26 cellular contexts compared by ENCODE assay signal in the genomic region with DNA sequence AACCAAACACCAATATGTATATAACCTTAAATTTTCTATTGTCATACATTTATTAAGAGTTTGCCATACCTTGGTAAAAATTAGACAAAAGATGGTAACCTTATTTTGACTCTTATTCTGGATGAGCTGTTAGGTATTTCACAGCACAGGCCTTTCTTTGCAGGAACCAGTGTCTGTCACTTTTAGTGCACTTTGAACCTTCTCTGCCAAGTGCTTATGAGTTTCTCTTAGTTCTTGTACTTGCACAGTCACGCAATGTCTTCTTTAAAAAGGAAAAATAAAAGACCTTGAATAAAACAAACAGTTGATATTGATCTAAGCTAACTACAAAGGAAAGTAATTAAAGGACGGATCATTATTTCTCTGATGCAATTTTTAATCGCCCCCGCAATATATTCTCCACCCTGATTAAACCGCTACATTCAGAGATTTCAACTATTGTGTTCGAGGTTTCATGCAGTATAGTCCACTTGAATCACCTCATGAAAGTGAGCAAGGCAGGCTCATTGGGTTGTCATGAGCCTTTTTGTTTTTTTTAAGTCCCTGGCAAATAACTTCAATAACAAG.
"Had no signal": no experiment of that assay in that cellular context is flagged by ENCODE, and none has a peak within 500 bp of the region (broad histone marks: within the 10 kb centered on the region; RNA-seq: fewer than 3 reads in every experiment).

No MANE protein-coding gene starts in this region.

- H3K36me3 ChIP-seq: breast epithelium, ovary, sigmoid colon, thyroid gland, upper lobe of left lung, vagina had no signal

- DNase-seq: activated CD8-positive, alpha-beta memory T cell treated with anti-CD3 and anti-CD28 coated beads, Interleukin-2, amount 10 ng/mL, durations not matched to agents 7 days and 5 days; activated CD8-positive, alpha-beta T cell treated with anti-CD3 and anti-CD28 coated beads, Interleukin-2, amount 10 ng/mL, durations not matched to agents 7 days and 5 days; activated T-cell treated with anti-CD3 and anti-CD28 coated beads, Interleukin-2, amount 50 U/mL, for 48 hours; central memory CD4-positive, alpha-beta T cell; dermis blood vessel endothelial cell; effector CD4-positive, alpha-beta T cell; islet precursor cell; mammary epithelial cell; naive B cell; ovary; sigmoid colon; stimulated activated CD4-positive, alpha-beta T cell treated with anti-CD3 and anti-CD28 coated beads, Interleukin-1b, Interleukin-23, amount 100 ng/mL, for 48 hours; stimulated activated CD4-positive, alpha-beta T cell treated with anti-CD3 and anti-CD28 coated beads, Interleukin-4, amount 100 ng/mL, for 4 hours; stimulated activated CD8-positive, alpha-beta memory T cell treated with anti-CD3 and anti-CD28 coated beads, Interleukin-4, amount 100 ng/mL, for 48 hours; stimulated activated naive CD8-positive, alpha-beta T cell treated with anti-CD3 and anti-CD28 coated beads, Interleukin-15, amount 100 ng/mL, for 72 hours; substantia nigra; T-helper 17 cell; T1000; thyroid gland; upper lobe of left lung had no signal

- ATAC-seq: activated CD8-positive, alpha-beta memory T cell treated with anti-CD3 and anti-CD28 coated beads, Interleukin-2, amount 10 ng/mL, durations not matched to agents 7 days and 5 days; activated CD8-positive, alpha-beta T cell treated with anti-CD3 and anti-CD28 coated beads, Interleukin-2, amount 10 ng/mL, durations not matched to agents 7 days and 5 days; activated naive CD4-positive, alpha-beta T cell treated with anti-CD3 and anti-CD28 coated beads, Interleukin-2, amount 50 U/mL, for 72 hours; stimulated activated memory B cell treated with anti-CD40 and anti-IgM and Interleukin-4, amounts not matched to agents 10 μg/mL and 1 μg/mL and 100 μg/mL, for 72 hours; stimulated activated naive CD8-positive, alpha-beta T cell treated with anti-CD3 and anti-CD28 coated beads, Interleukin-15, amount 100 ng/mL, for 72 hours; T-helper 17 cell had no signal

- H3K9me3 ChIP-seq: breast epithelium, ovary, sigmoid colon, thyroid gland, upper lobe of left lung, vagina had no signal

- H3K4me3 ChIP-seq: breast epithelium, ovary, sigmoid colon, smooth muscle cell, thyroid gland, upper lobe of left lung, vagina had no signal

- FAIRE-seq: frontal cortex had no signal

- H3K4me1 ChIP-seq: breast epithelium, sigmoid colon, thyroid gland, upper lobe of left lung, vagina had no signal

- H3K27ac ChIP-seq: breast epithelium, ovary, sigmoid colon, thyroid gland, upper lobe of left lung, vagina had no signal

- H3K4me2 ChIP-seq: smooth muscle cell had no signal

- H3K27me3 ChIP-seq: breast epithelium, ovary, sigmoid colon, thyroid gland, upper lobe of left lung, vagina had no signal
